Comparison of ENCODE assay signal across 8 cellular contexts in genomic region chr12:6872073-6873048, GRCh38. TPM values are rescaled to one million over a fixed set of nuclear protein-coding genes. Genes with fewer than 3 reads are reported as not detected.
DNase-seq lines count a peak whose midpoint lies in the region; ATAC-seq and TF ChIP-seq lines count a peak whose summit lies in the region.

No MANE protein-coding gene starts in this region.

- H2BK120ac ChIP-seq in trophoblast cell (ENCODE audit: insufficient read depth, low read length, poor library complexity), result peak overlapping the region; percentile 60

- DNase-seq in AG08396 (ENCODE audit: low spot score), result peak; percentile 90
- peak; percentile 95 for DNase-seq in activated naive CD8-positive, alpha-beta T cell treated with anti-CD3 and anti-CD28 coated beads, Interleukin-2, amount 10 ng/mL, durations not matched to agents 7 days and 5 days
- DNase-seq in cardiac septum (ENCODE audit: low spot score), result peak; percentile 94
- DNase-seq in trophoblast cell, result peak; percentile 74 to 86
- peak; percentile 91 for DNase-seq in transverse colon

- H3K36me3 Mint-ChIP-seq in activated naive CD8-positive, alpha-beta T cell treated with anti-CD3 and anti-CD28 coated beads, Interleukin-2, amount 10 ng/mL, durations not matched to agents 7 days and 5 days, result peaks cover 37% of the 10 kb centered on the region

- intact Hi-C loops in cardiac septum (cut with DNase I), result loop anchor here (2.0 kb wide), 1 partner anchor 32 kb away; the partner anchor contains the start of gene LRRC23
- intact Hi-C loops in transverse colon (cut with DNase I; ENCODE audit: low total_unique reads), result loop anchor here (5.0 kb wide), 1 partner anchor 65 kb away; no protein-coding TSS in a partner anchor

- H4K8ac ChIP-seq in trophoblast cell (ENCODE audit: low read depth, low read length), result peak overlapping the region; percentile 56

- H3K27ac Mint-ChIP-seq in activated naive CD8-positive, alpha-beta T cell treated with anti-CD3 and anti-CD28 coated beads, Interleukin-2, amount 10 ng/mL, durations not matched to agents 7 days and 5 days, result peak overlapping the region; percentile 93

- no peaks in the 10 kb centered on the region for H3K9me3 Mint-ChIP-seq in activated naive CD8-positive, alpha-beta T cell treated with anti-CD3 and anti-CD28 coated beads, Interleukin-2, amount 10 ng/mL, durations not matched to agents 7 days and 5 days

- no peak overlapping the region for H3K27ac ChIP-seq in KMS-11
- peak overlapping the region; percentile 67 for H3K27ac ChIP-seq in trophoblast cell (ENCODE audit: low read depth, low read length)
- H3K27ac ChIP-seq in transverse colon, result peak overlapping the region; percentile 89 to 99 (median 92)

- H3K79me2 ChIP-seq in KMS-11 (ENCODE audit: insufficient read depth, low read depth), result peaks cover 25% of the 10 kb centered on the region
- H3K79me2 ChIP-seq in trophoblast cell (ENCODE audit: control insufficient read depth, insufficient read depth, low read length, poor library complexity), result peaks cover 20% of the 10 kb centered on the region

- peak overlapping the region; percentile 91 for H2AK5ac ChIP-seq in trophoblast cell (ENCODE audit: low read length)

- H3K18ac ChIP-seq in trophoblast cell (ENCODE audit: low read length), result peak overlapping the region; percentile 64

- no CpG with 5 or more reads among the region's 40 CpGs for WGBS in trophoblast cell (ENCODE audit: extremely low coverage, insufficient coverage, insufficient read length)
- 0 to 4% methylated on average over 7 to 32 of the region's 40 CpGs for WGBS in transverse colon (ENCODE audit: low coverage in 1 of 2), 2 donors

- H3K9ac ChIP-seq in KMS-11, result peak overlapping the region; percentile 56; the same call in 1 of the 2 replicates
- H3K9ac ChIP-seq in trophoblast cell (ENCODE audit: low read length), result peak overlapping the region; percentile 96

- TF ChIP-seq POLR2A in transverse colon (IDR thresholded peaks at IDR 0.05), result no peak

- H3K4ac ChIP-seq in trophoblast cell (ENCODE audit: low read depth, low read length), result peak overlapping the region; percentile 72

- peak; percentile 36 for ATAC-seq in GM18907 (IDR thresholded peaks at IDR 0.05; ENCODE audit: unreplicated experiment)
- peak; percentile 69 for ATAC-seq in SK-N-SH treated with all-trans-retinoic acid at 6 μM for 48 hours
- ATAC-seq in activated naive CD8-positive, alpha-beta T cell treated with anti-CD3 and anti-CD28 coated beads, Interleukin-2, amount 10 ng/mL, durations not matched to agents 7 days and 5 days (ENCODE audit: low read depth), result peak; percentile 27

- peak overlapping the region; percentile 93 for H3K4me2 ChIP-seq in KMS-11
- H3K4me2 ChIP-seq in trophoblast cell (ENCODE audit: low read length), result peak overlapping the region; percentile 92

- in situ Hi-C loops in transverse colon (cut with MboI; ENCODE audit: low pct_ligation_motif_present in 1 of 4, low pct_unique_long_range_greater_than_20kb in 1 of 4, low sequenced_read_pairs in 3 of 4), result no loop called here

- H3K36me3 ChIP-seq in KMS-11 (ENCODE audit: insufficient read depth) (no peaks in the 10 kb centered on the region; the same call in 1 of the 2 replicates), trophoblast cell (ENCODE audit: control insufficient read depth in 1 of 2, insufficient read depth in 2 of 2, low read length in 2 of 2) (peaks cover 22 to 29% of the 10 kb centered on the region in 2 experiments), transverse colon (peaks cover 0 to 10% (median 5%) of the 10 kb centered on the region in 4 donors)

- H3K9me3 ChIP-seq in trophoblast cell (ENCODE audit: insufficient read depth, low read depth, low read length), result peaks cover 3% of the 10 kb centered on the region
- H3K9me3 ChIP-seq in transverse colon, result no peaks in the 10 kb centered on the region

- TF ChIP-seq CTCF in KMS-11 (conservative IDR thresholded peaks at IDR 0.05; ENCODE audit: low read depth, low read length) (peak; percentile 75), transverse colon (IDR thresholded peaks at IDR 0.05) (peak; percentile 93 to 98 (median 97))

- H4K12ac ChIP-seq in trophoblast cell (ENCODE audit: low read depth, low read length), result peak overlapping the region; percentile 86

- H3K4me3 Mint-ChIP-seq in activated naive CD8-positive, alpha-beta T cell treated with anti-CD3 and anti-CD28 coated beads, Interleukin-2, amount 10 ng/mL, durations not matched to agents 7 days and 5 days, result peak overlapping the region; percentile 94

- H3K79me1 ChIP-seq in trophoblast cell (ENCODE audit: low read length), result peaks cover 18% of the 10 kb centered on the region

- peaks cover 48% of the 10 kb centered on the region for H3K4me1 Mint-ChIP-seq in activated naive CD8-positive, alpha-beta T cell treated with anti-CD3 and anti-CD28 coated beads, Interleukin-2, amount 10 ng/mL, durations not matched to agents 7 days and 5 days

- no peak overlapping the region for H3K23ac ChIP-seq in trophoblast cell (ENCODE audit: low read length)

- H4K91ac ChIP-seq in trophoblast cell (ENCODE audit: low read depth, low read length), result peak overlapping the region; percentile 53

- no peak overlapping the region for H2BK12ac ChIP-seq in trophoblast cell (ENCODE audit: low read length)

- H2BK5ac ChIP-seq in trophoblast cell (ENCODE audit: low read depth, low read length, poor library complexity), result peak overlapping the region; percentile 45

- H4K20me1 ChIP-seq in KMS-11 (ENCODE audit: insufficient read depth), result peaks cover 12% of the 10 kb centered on the region; the same call in 1 of the 2 replicates

- H2AFZ ChIP-seq in KMS-11 (ENCODE audit: low read depth), result peak overlapping the region; percentile 54; the same call in 1 of the 2 replicates
- H2AFZ ChIP-seq in trophoblast cell (ENCODE audit: insufficient read depth, low read length, poor library complexity), result peak overlapping the region; percentile 44

- H3K14ac ChIP-seq in trophoblast cell (ENCODE audit: low read length), result peak overlapping the region; percentile 78

- H3K4me3 ChIP-seq in KMS-11 (IDR thresholded peaks at IDR 0.05; ENCODE audit: insufficient read depth, low read depth, low read length) (no peak overlapping the region), trophoblast cell (ENCODE audit: low read depth, low read length) (peak overlapping the region; percentile 91), transverse colon (peak overlapping the region; percentile 51 to 81 (median 68))

- no peaks in the 10 kb centered on the region for H3K27me3 Mint-ChIP-seq in activated naive CD8-positive, alpha-beta T cell treated with anti-CD3 and anti-CD28 coated beads, Interleukin-2, amount 10 ng/mL, durations not matched to agents 7 days and 5 days

- TF ChIP-seq EP300 in transverse colon (IDR thresholded peaks at IDR 0.05; ENCODE audit: low read depth), result no peak

- no peaks in the 10 kb centered on the region for H3K27me3 ChIP-seq in KMS-11 (ENCODE audit: insufficient read depth, low read depth)
- H3K27me3 ChIP-seq in trophoblast cell (ENCODE audit: insufficient read depth, low read length), result no peaks in the 10 kb centered on the region
- no peaks in the 10 kb centered on the region for H3K27me3 ChIP-seq in transverse colon

- POLR2A ChIA-PET in activated naive CD8-positive, alpha-beta T cell treated with anti-CD3 and anti-CD28 coated beads, Interleukin-2, amount 10 ng/mL, durations not matched to agents 7 days and 5 days (lab: Charles Lee), result interaction anchor here (0.6 to 4.7 kb wide), 28 partner anchors 10 to 409 kb away, joined by 3 to 78 read pairs (median 5); partner anchors contain the start of genes C12orf57, CDCA3, COPS7A and ENO2

- peaks cover 46% of the 10 kb centered on the region for H3K4me1 ChIP-seq in KMS-11 (ENCODE audit: low read depth, poor library complexity, severe bottlenecking)
- peaks cover 14 to 23% of the 10 kb centered on the region in 2 experiments for H3K4me1 ChIP-seq in trophoblast cell (ENCODE audit: control insufficient read depth in 1 of 2, insufficient read depth in 2 of 2, low read length in 2 of 2)
- H3K4me1 ChIP-seq in transverse colon, result peaks cover 24 to 51% (median 43%) of the 10 kb centered on the region in 4 donors

TF ChIP-seq in SK-N-SH treated with all-trans-retinoic acid at 6 μM for 48 hours, 23 proteins besides CTCF, POLR2A, EP300 and RAD21:
- TF ChIP-seq TOX (CRISPR knock-in tag; IDR thresholded peaks at IDR 0.05; ENCODE audit: borderline replicate concordance) (no peak), ZC3H10 (CRISPR knock-in tag; IDR thresholded peaks at IDR 0.05) (no peak), TCF4 (CRISPR knock-in tag; IDR thresholded peaks at IDR 0.05; ENCODE audit: borderline replicate concordance) (no peak), ESRRG (CRISPR knock-in tag; IDR thresholded peaks at IDR 0.05) (no peak)

RNA-seq across cellular contexts. Expression of gene SPSB2, which starts 0.7 kb away (rescaled TPM):
- 10 to 100 TPM; 16.4 to 17.0 TPM for total RNA-seq in activated naive CD8-positive, alpha-beta T cell treated with anti-CD3 and anti-CD28 coated beads, Interleukin-2, amount 10 ng/mL, durations not matched to agents 7 days and 5 days
- 4.5 TPM for total RNA-seq in cardiac septum
- polyA plus RNA-seq in trophoblast cell (2013), result 4.1 TPM in 2 replicates
- 10 to 100 TPM in 2 of 4 donors, 1 to 10 TPM in 2; 4.5 to 21.0 (median 8.2) TPM for total RNA-seq in transverse colon

RNA-seq across cellular contexts. Expression of gene TPI1, which starts 5.0 kb away (rescaled TPM):
- 1,000 to 10,000 TPM; 1,129 to 1,200 TPM for total RNA-seq in activated naive CD8-positive, alpha-beta T cell treated with anti-CD3 and anti-CD28 coated beads, Interleukin-2, amount 10 ng/mL, durations not matched to agents 7 days and 5 days
- 657 TPM for total RNA-seq in cardiac septum
- 787 and 806 TPM in 2 replicates for polyA plus RNA-seq in trophoblast cell (2013)
- total RNA-seq in transverse colon, result 100 to 1,000 TPM; 360 to 671 (median 400) TPM

RNA-seq across cellular contexts. Expression of gene USP5, which starts 20.4 kb away (rescaled TPM):
- total RNA-seq in activated naive CD8-positive, alpha-beta T cell treated with anti-CD3 and anti-CD28 coated beads, Interleukin-2, amount 10 ng/mL, durations not matched to agents 7 days and 5 days, result 10 to 100 TPM; 84.8 to 95.4 TPM
- total RNA-seq in cardiac septum, result 83.5 TPM
- polyA plus RNA-seq in trophoblast cell (2013), result 96.6 and 101 TPM in 2 replicates
- total RNA-seq in transverse colon, result 100 to 1,000 TPM in 1 of 4 donors, 10 to 100 TPM in 3; 30.5 to 171 (median 35.4) TPM

RNA-seq across cellular contexts. Expression of gene CDCA3, which starts 21.3 kb away (rescaled TPM):
- 10 to 100 TPM; 76.7 to 85.2 TPM for total RNA-seq in activated naive CD8-positive, alpha-beta T cell treated with anti-CD3 and anti-CD28 coated beads, Interleukin-2, amount 10 ng/mL, durations not matched to agents 7 days and 5 days
- total RNA-seq in cardiac septum (0.65 TPM), transverse colon (1 to 10 TPM in 3 of 4 donors, not detected in 1; 3.0 to 8.8 (median 3.3) TPM)
- 68.6 and 69.9 TPM in 2 replicates for polyA plus RNA-seq in trophoblast cell (2013)

RNA-seq across cellular contexts. Expression of gene GNB3, which starts 31.6 kb away (rescaled TPM):
- 1 to 10 TPM; 2.6 to 3.1 TPM for total RNA-seq in activated naive CD8-positive, alpha-beta T cell treated with anti-CD3 and anti-CD28 coated beads, Interleukin-2, amount 10 ng/mL, durations not matched to agents 7 days and 5 days
- 9.7 TPM for total RNA-seq in cardiac septum
- 2.1 and 2.5 TPM in 2 replicates for polyA plus RNA-seq in trophoblast cell (2013)
- under 1 TPM in 2 of 4 donors, not detected in 2; 0.14 to 0.32 TPM for total RNA-seq in transverse colon
